In the genomic region with DNA sequence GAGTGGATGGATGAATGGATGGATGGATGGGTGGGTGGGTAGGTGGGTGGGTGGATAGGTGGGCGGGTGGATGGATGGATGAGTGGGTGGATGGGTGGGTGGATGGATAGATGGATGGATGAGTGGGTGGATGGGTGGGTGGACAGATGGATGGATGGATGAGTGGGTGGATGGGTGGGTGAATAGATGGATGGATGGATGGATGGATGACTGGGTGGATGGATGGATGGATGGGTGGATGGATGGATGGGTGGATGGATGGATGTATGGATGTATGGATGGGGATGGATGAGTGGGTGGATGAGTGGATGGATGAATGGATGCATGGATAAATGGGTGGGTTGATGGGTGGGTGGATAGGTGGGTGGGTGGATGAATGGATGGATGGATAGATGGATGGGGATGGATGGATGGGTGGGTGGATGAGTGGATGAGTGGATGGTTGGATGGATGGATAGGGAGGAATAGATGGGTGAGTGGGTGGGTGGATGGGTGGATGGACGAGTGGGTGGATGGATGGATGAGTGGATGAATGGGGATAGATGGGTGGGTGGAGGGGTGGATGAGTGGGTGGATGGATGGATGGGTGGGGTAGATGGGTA, we compare ENCODE assay signal across 10 cellular contexts.
"Had no signal": no experiment of that assay in that cellular context is flagged by ENCODE, and none has a peak within 500 bp of the region (broad histone marks: within the 10 kb centered on the region; RNA-seq: fewer than 3 reads in every experiment).

No MANE protein-coding gene starts in this region.

- H3K4me2 ChIP-seq: GM23338, KMS-11 had no signal

- ATAC-seq: GM23338, HepG2 had no signal

- H3K27ac ChIP-seq: HL-60, KMS-11 had no signal

- DNase-seq: H9, HCEC 1CT, HFFc6, KBM-7 had no signal

- H3K27ac Mint-ChIP-seq: GM23338, H9, HFFc6 had no signal

- H3K4me3 Mint-ChIP-seq: GM23338, H9, HFFc6 had no signal

- H2AFZ ChIP-seq: GM23338 had no signal

- FAIRE-seq: H1, H54, HepG2 had no signal

- H3K4me3 ChIP-seq: GM23338 had no signal

- H3K9ac ChIP-seq: KMS-11 had no signal

- H3K9me3 Mint-ChIP-seq: GM23338, H9, HFFc6 had no signal
